In genomic region chr15:95286911-95287769, GRCh38 we compare ENCODE assay signal across 15 cellular contexts.
DNase-seq lines count a peak whose midpoint lies in the region; ATAC-seq and TF ChIP-seq lines count a peak whose summit lies in the region.
"Had no signal": no experiment of that assay in that cellular context is flagged by ENCODE, and none has a peak within 500 bp of the region (broad histone marks: within the 10 kb centered on the region; RNA-seq: fewer than 3 reads in every experiment).

No MANE protein-coding gene starts in this region.

- H3K36me3 Mint-ChIP-seq in activated T-cell treated with anti-CD3 and anti-CD28 coated beads, Interleukin-2, amount 50 U/mL, for 24 hours (ENCODE audit: low read depth) = no peaks in the 10 kb centered on the region

- H3K9me3 Mint-ChIP-seq in activated T-cell treated with anti-CD3 and anti-CD28 coated beads, Interleukin-2, amount 50 U/mL, for 24 hours = no peaks in the 10 kb centered on the region
- H3K9me3 Mint-ChIP-seq: activated T-cell treated with anti-CD3 and anti-CD28 coated beads, Interleukin-2, amount 50 U/mL, for 4 hours had no signal

- H3K36me3 ChIP-seq in muscle layer of duodenum (ENCODE audit: control insufficient read depth in 1 of 2, insufficient read depth in 2 of 2, low read length in 2 of 2) = no peaks in the 10 kb centered on the region
- H3K36me3 ChIP-seq in effector memory CD4-positive, alpha-beta T cell (ENCODE audit: control insufficient read depth, insufficient read depth, low read length) = no peaks in the 10 kb centered on the region
- H3K36me3 ChIP-seq: breast epithelium, HAP-1 had no signal

- H3K4me3 ChIP-seq in coronary artery (no peak overlapping the region), muscle layer of duodenum (ENCODE audit: low read depth in 1 of 2, low read length in 2 of 2) (no peak overlapping the region)
- no peak overlapping the region for H3K4me3 ChIP-seq in effector memory CD4-positive, alpha-beta T cell (ENCODE audit: insufficient read depth, low read depth, low read length, poor library complexity, severe bottlenecking)
- H3K4me3 ChIP-seq: breast epithelium, HAP-1 had no signal

- ATAC-seq in GM21723 (IDR thresholded peaks at IDR 0.05; ENCODE audit: unreplicated experiment) = peak; percentile 54
- ATAC-seq: activated T-cell treated with anti-CD3 and anti-CD28 coated beads, Interleukin-2, amount 50 U/mL, for 4 hours had no signal

- H3K4me1 Mint-ChIP-seq in activated T-cell treated with anti-CD3 and anti-CD28 coated beads, Interleukin-2, amount 50 U/mL, for 24 hours (ENCODE audit: low read depth) = peaks cover 12% of the 10 kb centered on the region

- no peaks in the 10 kb centered on the region for H3K27me3 ChIP-seq in muscle layer of duodenum (ENCODE audit: low read depth, low read length)
- no peaks in the 10 kb centered on the region for H3K27me3 ChIP-seq in effector memory CD4-positive, alpha-beta T cell (replicated peaks; ENCODE audit: control insufficient read depth, insufficient read depth, low read length, poor library complexity, severe bottlenecking)
- H3K27me3 ChIP-seq: breast epithelium had no signal

- H3K27me3 Mint-ChIP-seq in activated T-cell treated with anti-CD3 and anti-CD28 coated beads, Interleukin-2, amount 50 U/mL, for 24 hours = peaks cover 46% of the 10 kb centered on the region

- peak; percentile 48 for DNase-seq in ELF-1 (ENCODE audit: low read depth, low spot score)
- DNase-seq in coronary artery (ENCODE audit: low spot score) = no peak
- no peak for DNase-seq in effector memory CD4-positive, alpha-beta T cell
- DNase-seq in activated T-cell treated with anti-CD3 and anti-CD28 coated beads, Interleukin-2, amount 50 U/mL, for 24 hours = no peak
- no peak for DNase-seq in anterior cingulate cortex (lab: John Stamatoyannopoulos, UW)
- DNase-seq in activated CD8-positive, alpha-beta memory T cell treated with anti-CD3 and anti-CD28 coated beads, Interleukin-2, amount 50 U/mL, for 48 hours = no peak
- DNase-seq: activated T-cell treated with anti-CD3 and anti-CD28 coated beads, Interleukin-2, amount 50 U/mL, for 4 hours; Kasumi-1; kidney glomerular epithelial cell; NCI-H2171 treated with DMSO at 0.1 percent for 48 hours had no signal

- H3K4me3 Mint-ChIP-seq in activated T-cell treated with anti-CD3 and anti-CD28 coated beads, Interleukin-2, amount 50 U/mL, for 24 hours = no peak overlapping the region
- H3K4me3 Mint-ChIP-seq: activated T-cell treated with anti-CD3 and anti-CD28 coated beads, Interleukin-2, amount 50 U/mL, for 4 hours had no signal

- H3K9me3 ChIP-seq in muscle layer of duodenum (ENCODE audit: control insufficient read depth in 1 of 2, low read length in 2 of 2) = no peaks in the 10 kb centered on the region
- H3K9me3 ChIP-seq in effector memory CD4-positive, alpha-beta T cell (ENCODE audit: control insufficient read depth, low read length) = no peaks in the 10 kb centered on the region
- H3K9me3 ChIP-seq: breast epithelium, HAP-1 had no signal

- H3K27ac Mint-ChIP-seq in activated T-cell treated with anti-CD3 and anti-CD28 coated beads, Interleukin-2, amount 50 U/mL, for 24 hours = no peak overlapping the region

- H3K4me1 ChIP-seq in muscle layer of duodenum (ENCODE audit: control insufficient read depth in 1 of 2, insufficient read depth in 2 of 2, low read length in 2 of 2) = no peaks in the 10 kb centered on the region
- no peaks in the 10 kb centered on the region for H3K4me1 ChIP-seq in effector memory CD4-positive, alpha-beta T cell (ENCODE audit: control insufficient read depth, insufficient read depth, low read length, poor library complexity, severe bottlenecking)
- H3K4me1 ChIP-seq: breast epithelium, HAP-1 had no signal

- peak overlapping the region; percentile 65 to 82 for H3K27ac ChIP-seq in coronary artery
- H3K27ac ChIP-seq in muscle layer of duodenum (ENCODE audit: low read length) = peak overlapping the region; percentile 48
- H3K27ac ChIP-seq in effector memory CD4-positive, alpha-beta T cell (ENCODE audit: insufficient read depth, low read length, poor library complexity, severe bottlenecking) = no peak overlapping the region
- H3K27ac ChIP-seq: breast epithelium, VCaP had no signal

- no peak for TF ChIP-seq CTCF in coronary artery (IDR thresholded peaks at IDR 0.05)
